ENCODE assay signal across 22 cellular contexts in the genomic region with DNA sequence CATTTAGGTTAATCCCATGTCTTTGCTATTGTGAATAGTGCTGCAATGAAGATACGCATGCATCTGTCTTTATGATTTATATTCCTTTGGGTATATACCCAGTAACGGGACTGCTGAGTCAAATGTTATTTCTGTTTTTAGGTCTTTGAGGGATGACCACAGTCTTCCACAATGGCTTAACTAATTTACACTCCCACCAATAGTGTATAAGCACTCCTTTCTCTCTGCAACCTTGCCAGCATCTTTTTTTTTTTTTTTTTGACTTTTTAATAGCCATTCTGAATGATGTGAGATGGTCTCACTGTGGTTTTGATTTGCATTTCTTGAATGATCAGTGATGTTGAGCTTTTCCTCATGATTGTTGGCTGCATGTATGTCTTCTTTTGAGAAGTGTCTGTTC. TPM values are rescaled to one million over a fixed set of nuclear protein-coding genes. Genes with fewer than 3 reads are reported as not detected.
DNase-seq lines count a peak whose midpoint lies in the region; ATAC-seq and TF ChIP-seq lines count a peak whose summit lies in the region.
"Had no signal": no experiment of that assay in that cellular context is flagged by ENCODE, and none has a peak within 500 bp of the region (broad histone marks: within the 10 kb centered on the region; RNA-seq: fewer than 3 reads in every experiment).

No MANE protein-coding gene starts in this region.

- no peak overlapping the region for H3K4me3 Mint-ChIP-seq in T-helper 17 cell
- H3K4me3 Mint-ChIP-seq: endodermal cell had no signal

- CTCF ChIA-PET in HEK293T (lab: Yijun Ruan, JAX): no interaction called here

- TF ChIP-seq CTCF in GM06990 (IDR thresholded peaks at IDR 0.05; ENCODE audit: insufficient read depth, low read length, poor library complexity, severe bottlenecking) (no peak), gastrocnemius medialis (IDR thresholded peaks at IDR 0.05 in 4 of 5, conservative IDR thresholded peaks at IDR 0.05 in 1 of 5) (no peak), sigmoid colon (IDR thresholded peaks at IDR 0.05) (no peak), GM13976 (IDR thresholded peaks at IDR 0.05; ENCODE audit: borderline replicate concordance, control extremely low read depth, extremely low read depth, insufficient read depth, missing control alignments) (no peak)

- in situ Hi-C loops in gastrocnemius medialis (cut with MboI; ENCODE audit: low sequenced_read_pairs in 4 of 4): no loop called here
- in situ Hi-C loops in GM13976 (cut with MboI; ENCODE audit: low sequenced_read_pairs, unreplicated experiment): no loop called here

- 69 to 87% methylated on average over 2 of the region's 2 CpGs for WGBS in sigmoid colon, 2 donors

- H3K9me3 ChIP-seq in T-helper 17 cell (ENCODE audit: control insufficient read depth, low read length, poor library complexity, severe bottlenecking) (no peaks in the 10 kb centered on the region), gastrocnemius medialis (no peaks in the 10 kb centered on the region), sigmoid colon (no peaks in the 10 kb centered on the region)
- H3K9me3 ChIP-seq: ascending aorta, pancreas had no signal

- H3K4me1 ChIP-seq in gastrocnemius medialis (peaks cover 32 to 50% of the 10 kb centered on the region in 2 donors), sigmoid colon (peaks cover 0 to 31% (median 14%) of the 10 kb centered on the region in 4 donors)

- DNase-seq in GM06990 (ENCODE audit: extremely low read depth, insufficient read length) (no peak), HEK293T (ENCODE audit: extremely low spot score) (no peak), T-helper 17 cell (no peak), gastrocnemius medialis (no peak), sigmoid colon (no peak), GM13976 (ENCODE audit: low spot score) (no peak)
- no peak for DNase-seq in stimulated activated CD8-positive, alpha-beta memory T cell treated with anti-CD3 and anti-CD28 coated beads, Interleukin-4, amount 100 ng/mL, for 48 hours
- DNase-seq: activated CD4-positive, alpha-beta T cell treated with anti-CD3 and anti-CD28 coated beads for 48 hours; activated naive CD4-positive, alpha-beta T cell treated with Interleukin-2 at 50 U/mL for 16 hours; AML-193; endodermal cell; GDM1; HCEC 1CT; islet precursor cell; naive thymus-derived CD8-positive, alpha-beta T cell; NCI-H1436 treated with DMSO at 0.1 percent for 48 hours; NCI-H774; pancreas; stimulated activated CD4-positive, alpha-beta T cell treated with anti-CD3 and anti-CD28 coated beads, Interleukin-2, amount 100 ng/mL, for 48 hours had no signal

- ATAC-seq in T-helper 17 cell: no peak
- peak; percentile 39 to 42 for ATAC-seq in gastrocnemius medialis
- ATAC-seq in GM21515 (IDR thresholded peaks at IDR 0.05; ENCODE audit: unreplicated experiment): no peak
- ATAC-seq: pancreas had no signal

- H3K4me1 Mint-ChIP-seq in T-helper 17 cell: peaks cover 24% of the 10 kb centered on the region

- H3K27me3 ChIP-seq in GM06990 (replicated peaks; ENCODE audit: control insufficient read depth, insufficient read depth, low read length): no peaks in the 10 kb centered on the region
- H3K27me3 ChIP-seq in gastrocnemius medialis: no peaks in the 10 kb centered on the region
- no peaks in the 10 kb centered on the region for H3K27me3 ChIP-seq in sigmoid colon
- H3K27me3 ChIP-seq: ascending aorta, pancreas had no signal

- peak overlapping the region in 1 of 4 donors; percentile 29 for H3K27ac ChIP-seq in gastrocnemius medialis
- H3K27ac ChIP-seq in sigmoid colon: no peak overlapping the region
- H3K27ac ChIP-seq: ascending aorta, pancreas had no signal

- no peaks in the 10 kb centered on the region for H3K27me3 Mint-ChIP-seq in T-helper 17 cell
- H3K27me3 Mint-ChIP-seq: naive thymus-derived CD8-positive, alpha-beta T cell had no signal

- no peaks in the 10 kb centered on the region for H3K36me3 Mint-ChIP-seq in T-helper 17 cell (ENCODE audit: low read depth)

- TF ChIP-seq EP300 in sigmoid colon (IDR thresholded peaks at IDR 0.05): no peak

- POLR2A ChIA-PET in HEK293T (lab: Yijun Ruan, JAX): no interaction called here

- intact Hi-C loops in gastrocnemius medialis (cut with DNase I; ENCODE audit: low total_unique reads) (no loop called here), sigmoid colon (cut with DNase I) (no loop called here)

- peak overlapping the region; percentile 39; the same call in 1 of the 2 replicates for H3K4me3 ChIP-seq in GM06990 (replicated peaks; ENCODE audit: low read depth, low read length)
- no peak overlapping the region for H3K4me3 ChIP-seq in gastrocnemius medialis
- no peak overlapping the region for H3K4me3 ChIP-seq in sigmoid colon
- H3K4me3 ChIP-seq: ascending aorta, pancreas, SK-N-MC had no signal

- no peak for TF ChIP-seq POLR2A in gastrocnemius medialis (IDR thresholded peaks at IDR 0.05)
- TF ChIP-seq POLR2A in sigmoid colon (IDR thresholded peaks at IDR 0.05): no peak

- peak overlapping the region; percentile 49 for H3K27ac Mint-ChIP-seq in T-helper 17 cell
- H3K27ac Mint-ChIP-seq: endodermal cell had no signal

- no peaks in the 10 kb centered on the region for H3K36me3 ChIP-seq in GM06990 (ENCODE audit: control insufficient read depth, insufficient read depth, low read length)
- H3K36me3 ChIP-seq in gastrocnemius medialis: no peaks in the 10 kb centered on the region
- H3K36me3 ChIP-seq in sigmoid colon: no peaks in the 10 kb centered on the region
- H3K36me3 ChIP-seq: ascending aorta, pancreas had no signal

TF ChIP-seq in HEK293T, 16 proteins besides CTCF, POLR2A, EP300 and RAD21:
- TF ChIP-seq L3MBTL2 (conservative IDR thresholded peaks at IDR 0.05) (no peak), ZNF384 (IDR thresholded peaks at IDR 0.05) (no peak)
- TF ChIP-seq, protein P1, sequence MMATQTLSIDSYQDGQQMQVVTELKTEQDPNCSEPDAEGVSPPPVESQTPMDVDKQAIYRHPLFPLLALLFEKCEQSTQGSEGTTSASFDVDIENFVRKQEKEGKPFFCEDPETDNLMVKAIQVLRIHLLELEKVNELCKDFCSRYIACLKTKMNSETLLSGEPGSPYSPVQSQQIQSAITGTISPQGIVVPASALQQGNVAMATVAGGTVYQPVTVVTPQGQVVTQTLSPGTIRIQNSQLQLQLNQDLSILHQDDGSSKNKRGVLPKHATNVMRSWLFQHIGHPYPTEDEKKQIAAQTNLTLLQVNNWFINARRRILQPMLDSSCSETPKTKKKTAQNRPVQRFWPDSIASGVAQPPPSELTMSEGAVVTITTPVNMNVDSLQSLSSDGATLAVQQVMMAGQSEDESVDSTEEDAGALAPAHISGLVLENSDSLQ (IDR thresholded peaks at IDR 0.05): 0 out of 2 replicates have a peak, but pooled peaks have one; percentile 13

RNA-seq across cellular contexts. Expression of gene ASH1L, which starts 33.5 kb away (rescaled TPM):
- 10 to 100 TPM; 75.5 to 84.6 TPM for total RNA-seq in T-helper 17 cell
- total RNA-seq in gastrocnemius medialis: 10 to 100 TPM; 43.7 to 57.1 (median 52.0) TPM
- 10 to 100 TPM; 62.4 to 70.6 (median 67.5) TPM for total RNA-seq in sigmoid colon
- 10 to 100 TPM in 1 of 3 donors, 1 to 10 TPM in 2; 4.2 to 14.6 (median 4.4) TPM for polyA plus RNA-seq in sigmoid colon

Comparison
In these comparisons a context has a peak if more than half of its experiments do, and no peak if none do; other contexts are left out.
1. ATAC-seq: peak in gastrocnemius medialis (2 of 2); none in T-helper 17 cell (single experiment) and GM21515 (single experiment).